13 cellular contexts compared by ENCODE assay signal in genomic region chrX:470686-471085, GRCh38.
DNase-seq lines count a peak whose midpoint lies in the region; ATAC-seq and TF ChIP-seq lines count a peak whose summit lies in the region.
"Had no signal": no experiment of that assay in that cellular context is flagged by ENCODE, and none has a peak within 500 bp of the region (broad histone marks: within the 10 kb centered on the region; RNA-seq: fewer than 3 reads in every experiment).

No MANE protein-coding gene starts in this region.

- H3K23ac ChIP-seq in neuronal stem cell (ENCODE audit: low read depth, low read length, poor library complexity): no peak overlapping the region
- H3K23ac ChIP-seq in trophoblast cell (ENCODE audit: low read length): no peak overlapping the region

- no peak for ATAC-seq in HG03378 (IDR thresholded peaks at IDR 0.05; ENCODE audit: unreplicated experiment)

- H3K36me3 ChIP-seq in neuronal stem cell (replicated peaks in 1 of 2; ENCODE audit: control insufficient read depth in 2 of 2, insufficient read depth in 2 of 2, low read length in 2 of 2) (no peaks in the 10 kb centered on the region), trophoblast cell (ENCODE audit: control insufficient read depth in 1 of 2, insufficient read depth in 2 of 2, low read length in 2 of 2) (no peaks in the 10 kb centered on the region)

- H3K27ac Mint-ChIP-seq in chondrocyte (ENCODE audit: unreplicated experiment): no peak overlapping the region
- H3K27ac Mint-ChIP-seq: B cell; CD4-positive, CD25-positive, alpha-beta regulatory T cell; CD8-positive, alpha-beta memory T cell had no signal

- no peak overlapping the region for H2AFZ ChIP-seq in neuronal stem cell (ENCODE audit: low read length)
- H2AFZ ChIP-seq in trophoblast cell (ENCODE audit: insufficient read depth, low read length, poor library complexity): no peak overlapping the region
- H2AFZ ChIP-seq: GM23248 had no signal

- no peak for TF ChIP-seq CTCF in chondrocyte (IDR thresholded peaks at IDR 0.05)

- no peaks in the 10 kb centered on the region for H3K27me3 Mint-ChIP-seq in chondrocyte (ENCODE audit: low read depth)
- H3K27me3 Mint-ChIP-seq: B cell; CD4-positive, CD25-positive, alpha-beta regulatory T cell had no signal

- H3K18ac ChIP-seq in neuronal stem cell (ENCODE audit: low read length): peak overlapping the region; percentile 57
- H3K18ac ChIP-seq in trophoblast cell (ENCODE audit: low read length): no peak overlapping the region

- no peak overlapping the region for H3K4me2 ChIP-seq in neuronal stem cell (ENCODE audit: insufficient read depth, low read length, poor library complexity, severe bottlenecking)
- no peak overlapping the region for H3K4me2 ChIP-seq in trophoblast cell (ENCODE audit: low read length)

- peak overlapping the region; percentile 16 for H2BK15ac ChIP-seq in neuronal stem cell (ENCODE audit: low read length)

- H3K79me2 ChIP-seq in trophoblast cell (ENCODE audit: control insufficient read depth, insufficient read depth, low read length, poor library complexity): no peaks in the 10 kb centered on the region

- no peak overlapping the region for H3K4ac ChIP-seq in neuronal stem cell (ENCODE audit: low read length)
- H3K4ac ChIP-seq in trophoblast cell (ENCODE audit: low read depth, low read length): no peak overlapping the region

- no peak overlapping the region for H4K8ac ChIP-seq in neuronal stem cell (ENCODE audit: low read depth, low read length)
- H4K8ac ChIP-seq in trophoblast cell (ENCODE audit: low read depth, low read length): no peak overlapping the region

- H3K36me3 Mint-ChIP-seq in chondrocyte (ENCODE audit: low read depth): no peaks in the 10 kb centered on the region
- H3K36me3 Mint-ChIP-seq: CD4-positive, CD25-positive, alpha-beta regulatory T cell; CD8-positive, alpha-beta memory T cell had no signal

- peaks cover 10% of the 10 kb centered on the region for H3K4me1 Mint-ChIP-seq in chondrocyte (ENCODE audit: low read depth)
- H3K4me1 Mint-ChIP-seq: B cell; CD4-positive, CD25-positive, alpha-beta regulatory T cell; CD8-positive, alpha-beta memory T cell had no signal

- H3K9me3 ChIP-seq in neuronal stem cell (replicated peaks in 1 of 2; ENCODE audit: control insufficient read depth in 2 of 2, insufficient read depth in 1 of 2, low read depth in 1 of 2, low read length in 2 of 2) (peaks cover 0 to 3% of the 10 kb centered on the region in 2 donors), trophoblast cell (ENCODE audit: insufficient read depth, low read depth, low read length) (peaks cover 9% of the 10 kb centered on the region)

- H3K9me3 Mint-ChIP-seq in chondrocyte (ENCODE audit: low read depth): peaks cover 5% of the 10 kb centered on the region

- peak overlapping the region; percentile 73 for H2BK12ac ChIP-seq in neuronal stem cell (ENCODE audit: low read length)
- no peak overlapping the region for H2BK12ac ChIP-seq in trophoblast cell (ENCODE audit: low read length)

- H3K4me3 Mint-ChIP-seq in chondrocyte (ENCODE audit: unreplicated experiment): no peak overlapping the region
- H3K4me3 Mint-ChIP-seq: B cell; CD4-positive, CD25-positive, alpha-beta regulatory T cell; CD8-positive, alpha-beta memory T cell had no signal

- H2BK120ac ChIP-seq in neuronal stem cell (ENCODE audit: low read depth, low read length) (no peak overlapping the region), trophoblast cell (ENCODE audit: insufficient read depth, low read length, poor library complexity) (no peak overlapping the region)

- peak overlapping the region; percentile 46 for H2AK5ac ChIP-seq in neuronal stem cell (ENCODE audit: low read depth, low read length)
- H2AK5ac ChIP-seq in trophoblast cell (ENCODE audit: low read length): no peak overlapping the region

- no CpG with 5 or more reads among the region's 12 CpGs for WGBS in neuronal stem cell (ENCODE audit: extremely low coverage in 2 of 2, insufficient read length in 2 of 2, insufficient replicate concordance in 1 of 2), 2 donors
- WGBS in trophoblast cell (ENCODE audit: extremely low coverage, insufficient coverage, insufficient read length): no CpG with 5 or more reads among the region's 12 CpGs

- H3K4me3 ChIP-seq in neuronal stem cell (ENCODE audit: low read length in 2 of 2) (no peak overlapping the region), trophoblast cell (ENCODE audit: low read depth, low read length) (no peak overlapping the region)
- H3K4me3 ChIP-seq: GM23248 had no signal

- H3K79me1 ChIP-seq in neuronal stem cell (ENCODE audit: low read depth, low read length) (no peaks in the 10 kb centered on the region), trophoblast cell (ENCODE audit: low read length) (no peaks in the 10 kb centered on the region)

- H3K27ac ChIP-seq in neuronal stem cell (replicated peaks; ENCODE audit: low read length) (no peak overlapping the region), trophoblast cell (ENCODE audit: low read depth, low read length) (no peak overlapping the region)
- H3K27ac ChIP-seq: GM23248 had no signal

- H3K4me1 ChIP-seq in neuronal stem cell (ENCODE audit: control insufficient read depth in 2 of 2, insufficient read depth in 1 of 2, low read depth in 1 of 2, low read length in 2 of 2): no peaks in the 10 kb centered on the region
- H3K4me1 ChIP-seq in trophoblast cell (ENCODE audit: control insufficient read depth in 1 of 2, insufficient read depth in 2 of 2, low read length in 2 of 2): no peaks in the 10 kb centered on the region

- H4K12ac ChIP-seq in trophoblast cell (ENCODE audit: low read depth, low read length): no peak overlapping the region

- no peaks in the 10 kb centered on the region for H3K27me3 ChIP-seq in neuronal stem cell (ENCODE audit: control insufficient read depth in 3 of 3, insufficient read depth in 3 of 3, low read depth in 1 of 3, low read length in 3 of 3)
- no peaks in the 10 kb centered on the region for H3K27me3 ChIP-seq in trophoblast cell (ENCODE audit: insufficient read depth, low read length)

- H4K91ac ChIP-seq in neuronal stem cell (ENCODE audit: low read depth, low read length, poor library complexity) (no peak overlapping the region), trophoblast cell (ENCODE audit: low read depth, low read length) (no peak overlapping the region)

- DNase-seq in D341Med (ENCODE audit: low spot score) (peak; percentile 21), chondrocyte (ENCODE audit: low spot score) (peak; percentile 44), neuronal stem cell (ENCODE audit: low spot score) (no peak), trophoblast cell (no peak), NCI-H2196 (lab: John Stamatoyannopoulos, UW; ENCODE audit: unreplicated experiment) (no peak)
- DNase-seq: C1 segment of cervical spinal cord; CD4-positive, CD25-positive, alpha-beta regulatory T cell; CD8-positive, alpha-beta memory T cell; COR-L47; GM23248; HCEC 1CT had no signal

- H2BK5ac ChIP-seq in neuronal stem cell (ENCODE audit: low read length) (no peak overlapping the region), trophoblast cell (ENCODE audit: low read depth, low read length, poor library complexity) (no peak overlapping the region)

- H3K9ac ChIP-seq in neuronal stem cell (ENCODE audit: low read depth, low read length, poor library complexity): no peak overlapping the region
- H3K9ac ChIP-seq in trophoblast cell (ENCODE audit: low read length): no peak overlapping the region
- H3K9ac ChIP-seq: GM23248 had no signal

- H3K14ac ChIP-seq in neuronal stem cell (ENCODE audit: low read length) (peak overlapping the region; percentile 38), trophoblast cell (ENCODE audit: low read length) (no peak overlapping the region)

Comparison
In these comparisons a context has a peak if more than half of its experiments do, and no peak if none do; other contexts are left out.
1. DNase-seq: peak in D341Med (single experiment) and chondrocyte (single experiment); none in neuronal stem cell (single experiment), trophoblast cell (0 of 2) and NCI-H2196 (single experiment).